1 cellular context compared by ENCODE assay signal in the genomic region with DNA sequence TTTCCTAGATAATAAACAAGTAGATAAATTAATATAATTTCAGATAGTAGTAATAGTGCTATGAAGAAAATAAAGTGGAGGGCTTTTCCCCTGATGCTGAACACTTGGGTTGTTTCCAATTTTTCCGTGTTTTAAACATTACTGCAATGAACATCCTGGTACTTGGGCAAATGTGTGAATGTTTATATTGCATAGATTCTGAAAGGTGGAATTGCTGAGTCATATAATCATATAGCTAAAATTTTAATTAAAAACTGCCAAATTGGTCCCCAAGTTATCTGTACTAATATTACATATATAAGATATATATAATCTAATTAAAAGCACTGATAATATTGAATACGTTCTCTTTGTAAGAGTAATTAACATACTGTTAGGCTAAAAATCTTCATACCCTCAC.
TF ChIP-seq lines count a peak whose summit lies in the region.

No MANE protein-coding gene starts in this region.

TF ChIP-seq in A549, 52 proteins besides CTCF, POLR2A, EP300 and RAD21 (continued from another document):
- TF ChIP-seq, protein P1, sequence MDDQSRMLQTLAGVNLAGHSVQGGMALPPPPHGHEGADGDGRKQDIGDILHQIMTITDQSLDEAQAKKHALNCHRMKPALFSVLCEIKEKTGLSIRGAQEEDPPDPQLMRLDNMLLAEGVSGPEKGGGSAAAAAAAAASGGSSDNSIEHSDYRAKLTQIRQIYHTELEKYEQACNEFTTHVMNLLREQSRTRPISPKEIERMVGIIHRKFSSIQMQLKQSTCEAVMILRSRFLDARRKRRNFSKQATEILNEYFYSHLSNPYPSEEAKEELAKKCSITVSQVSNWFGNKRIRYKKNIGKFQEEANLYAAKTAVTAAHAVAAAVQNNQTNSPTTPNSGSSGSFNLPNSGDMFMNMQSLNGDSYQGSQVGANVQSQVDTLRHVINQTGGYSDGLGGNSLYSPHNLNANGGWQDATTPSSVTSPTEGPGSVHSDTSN (IDR thresholded peaks at IDR 0.05), result no peak
